In genomic region chr9:33468797-33469621, GRCh38 we compare ENCODE assay signal across 31 cellular contexts. TPM values are rescaled to one million over a fixed set of nuclear protein-coding genes. Genes with fewer than 3 reads are reported as not detected.
DNase-seq lines count a peak whose midpoint lies in the region; ATAC-seq and TF ChIP-seq lines count a peak whose summit lies in the region.
"Had no signal": no experiment of that assay in that cellular context is flagged by ENCODE, and none has a peak within 500 bp of the region (broad histone marks: within the 10 kb centered on the region; RNA-seq: fewer than 3 reads in every experiment).

No MANE protein-coding gene starts in this region.

- in situ Hi-C loops in mammary epithelial cell (cut with MboI; ENCODE audit: low sequenced_read_pairs in 2 of 2) = loop anchor here (25.0 kb wide), 2 partner anchors 182 to 232 kb away; partner anchors contain the start of genes NFX1 (in 1 of the 2) and SPINK4 (in 1 of the 2)

- no peak overlapping the region for H3K9ac ChIP-seq in mammary epithelial cell (ENCODE audit: insufficient read depth, low read length)
- H3K9ac ChIP-seq: BLaER1 had no signal

- no peaks in the 10 kb centered on the region for H3K27me3 Mint-ChIP-seq in CD4-positive, alpha-beta T cell

- peaks cover 34% of the 10 kb centered on the region for H3K79me2 ChIP-seq in mammary epithelial cell (ENCODE audit: insufficient read depth, low read length)

- H3K9me3 ChIP-seq in CD4-positive, alpha-beta T cell (ENCODE audit: control insufficient read depth, low read length) = no peaks in the 10 kb centered on the region
- H3K9me3 ChIP-seq in mammary epithelial cell (replicated peaks; ENCODE audit: insufficient read depth, low read length) (no peaks in the 10 kb centered on the region), BE2C (no peaks in the 10 kb centered on the region)
- H3K9me3 ChIP-seq: BLaER1, breast epithelium, colonic mucosa, gastroesophageal sphincter, neutrophil, psoas muscle, transverse colon had no signal

- H3K9me3 Mint-ChIP-seq in CD4-positive, alpha-beta T cell = no peaks in the 10 kb centered on the region
- H3K9me3 Mint-ChIP-seq: activated naive CD4-positive, alpha-beta T cell treated with anti-CD3 and anti-CD28 coated beads, Interleukin-2, amount 50 U/mL, for 72 hours; immature natural killer cell had no signal

- no peak overlapping the region for H3K4me3 ChIP-seq in mammary epithelial cell (replicated peaks in 1 of 3; ENCODE audit: insufficient read depth in 1 of 3, low read depth in 2 of 3, low read length in 3 of 3)
- no peak overlapping the region for H3K4me3 ChIP-seq in BE2C (ENCODE audit: low read depth, low read length)
- H3K4me3 ChIP-seq: BLaER1, breast epithelium, colonic mucosa, gastroesophageal sphincter, psoas muscle, transverse colon had no signal

- WGBS in mammary epithelial cell (ENCODE audit: low coverage, missing lambda C conversion rate) = 97% methylated on average over 18 of the region's 21 CpGs

- H3K4me1 ChIP-seq in mammary epithelial cell (ENCODE audit: insufficient read depth, low read length) = peaks cover 29% of the 10 kb centered on the region
- no peaks in the 10 kb centered on the region; the same call in 1 of the 2 replicates for H3K4me1 ChIP-seq in BE2C
- H3K4me1 ChIP-seq: colonic mucosa had no signal

- dilution Hi-C loops in mammary epithelial cell (cut with HindIII; ENCODE audit: low sequenced_read_pairs) = no loop called here

- peak in 1 of 10 experiments; percentile 27 for DNase-seq in CD4-positive, alpha-beta T cell
- DNase-seq in GM10266 (ENCODE audit: extremely low spot score) (peak; percentile 2), mammary epithelial cell (no peak), posterior vena cava (ENCODE audit: low spot score) (peak; percentile 50), BE2C (no peak), H4 (ENCODE audit: low spot score) (no peak)
- DNase-seq: activated CD4-positive, alpha-beta T cell treated with anti-CD3 and anti-CD28 coated beads, Interleukin-2, amount 50 U/mL, for 4 hours; activated CD4-positive, CD25-positive, alpha-beta regulatory T cell; activated effector memory CD4-positive, alpha-beta T cell treated with Interleukin-2 at 50 U/mL for 16 hours; amygdala; colonic mucosa; DMS153; effector CD4-positive, alpha-beta T cell; immature natural killer cell; mesendoderm; NCI-H1092 treated with DMSO at 0.1 percent for 48 hours; NCI-H1930; NCI-H2171 treated with DMSO at 0.1 percent for 48 hours; NCI-H510A treated with DMSO at 0.1 percent for 48 hours; RPMI8226; stimulated activated CD4-positive, alpha-beta T cell treated with anti-CD3 and anti-CD28 coated beads, Interleukin-15, amount 100 ng/mL, for 24 hours; stimulated activated CD4-positive, alpha-beta T cell treated with anti-CD3 and anti-CD28 coated beads, Interleukin-4, amount 100 ng/mL, for 4 hours had no signal

- ATAC-seq in CD4-positive, alpha-beta T cell (ENCODE audit: poor library complexity) = no peak
- ATAC-seq in activated CD4-positive, CD25-positive, alpha-beta regulatory T cell treated with anti-CD3 and anti-CD28 coated beads, Interleukin-2, amount 50 U/mL, for 24 hours = no peak
- ATAC-seq: activated naive CD4-positive, alpha-beta T cell treated with anti-CD3 and anti-CD28 coated beads, Interleukin-2, amount 50 U/mL, for 72 hours; gastroesophageal sphincter; left lobe of liver; psoas muscle had no signal

- H3K4me3 Mint-ChIP-seq in CD4-positive, alpha-beta T cell = peak overlapping the region; percentile 54
- H3K4me3 Mint-ChIP-seq: immature natural killer cell had no signal

- H4K20me1 ChIP-seq in mammary epithelial cell (ENCODE audit: insufficient read depth, low read length) = no peaks in the 10 kb centered on the region

- no peak overlapping the region for H2AFZ ChIP-seq in mammary epithelial cell (ENCODE audit: low read depth, low read length)

- BruUV-seq in mammary epithelial cell (replicated peaks; lab: Mats Ljungman, UMichigan) = TSS peak; percentile 1

- no peak overlapping the region for H3K27ac ChIP-seq in CD4-positive, alpha-beta T cell (ENCODE audit: low read depth, low read length)
- H3K27ac ChIP-seq in mammary epithelial cell (ENCODE audit: insufficient read depth, low read depth, low read length) = no peak overlapping the region
- H3K27ac ChIP-seq: BLaER1, breast epithelium, colonic mucosa, gastroesophageal sphincter, neutrophil, psoas muscle, transverse colon had no signal

- intact Hi-C loops in CD4-positive, alpha-beta T cell (cut with DNase I, micrococcal nuclease) = loop anchor here in 1 of 2 experiments (5.0 kb wide), 1 partner anchor 182 kb away; no protein-coding TSS in a partner anchor
- intact Hi-C loops in mammary epithelial cell (cut with micrococcal nuclease) = no loop called here
- intact Hi-C loops in posterior vena cava (cut with DNase I) = loop anchor here in 1 of 2 donors (10.0 kb wide), 1 partner anchor 94 kb away; no protein-coding TSS in a partner anchor

- H3K4me1 Mint-ChIP-seq in CD4-positive, alpha-beta T cell (ENCODE audit: low read depth) = peaks cover 27% of the 10 kb centered on the region

- no peak overlapping the region for H3K27ac Mint-ChIP-seq in CD4-positive, alpha-beta T cell
- H3K27ac Mint-ChIP-seq: immature natural killer cell had no signal

- H3K36me3 Mint-ChIP-seq in CD4-positive, alpha-beta T cell (ENCODE audit: low read depth) = peaks cover 92% of the 10 kb centered on the region

- H3K36me3 ChIP-seq in mammary epithelial cell (ENCODE audit: insufficient read depth, low read length) (peaks cover 48% of the 10 kb centered on the region), BE2C (peaks cover 79% of the 10 kb centered on the region)
- H3K36me3 ChIP-seq: breast epithelium had no signal

- no peak for TF ChIP-seq CTCF in CD4-positive, alpha-beta T cell (IDR thresholded peaks at IDR 0.05)
- no peak for TF ChIP-seq CTCF in GM10266 (IDR thresholded peaks at IDR 0.05; ENCODE audit: control insufficient read depth, insufficient read depth, low read depth, missing control alignments)
- TF ChIP-seq CTCF in mammary epithelial cell (conservative IDR thresholded peaks at IDR 0.05 in 1 of 2, IDR thresholded peaks at IDR 0.05 in 1 of 2; ENCODE audit: extremely low read depth in 1 of 2, insufficient read depth in 1 of 2, low read depth in 1 of 2, low read length in 2 of 2) = no peak
- no peak for TF ChIP-seq CTCF in BE2C (IDR thresholded peaks at IDR 0.05; ENCODE audit: low read depth, low read length)

- CTCF ChIA-PET in CD4-positive, alpha-beta T cell (lab: Charles Lee) = interaction anchor here (3.7 kb wide), 1 partner anchor 95 kb away, joined by 37 read pairs; no protein-coding TSS in a partner anchor
- CTCF ChIA-PET in mammary epithelial cell (lab: Charles Lee; ENCODE audit: low non-redundant PET) = no interaction called here

- H3K27me3 ChIP-seq in CD4-positive, alpha-beta T cell (ENCODE audit: control insufficient read depth, insufficient read depth, low read length) = no peaks in the 10 kb centered on the region
- no peaks in the 10 kb centered on the region for H3K27me3 ChIP-seq in mammary epithelial cell (ENCODE audit: insufficient read depth, low read length)
- H3K27me3 ChIP-seq in BE2C = no peaks in the 10 kb centered on the region
- H3K27me3 ChIP-seq: BLaER1, breast epithelium, colonic mucosa, gastroesophageal sphincter, neutrophil, transverse colon had no signal

- H3K4me2 ChIP-seq in mammary epithelial cell (ENCODE audit: insufficient read depth, low read depth, low read length) = no peak overlapping the region
- H3K4me2 ChIP-seq: BLaER1 had no signal

- POLR2A ChIA-PET in CD4-positive, alpha-beta T cell (lab: Charles Lee) = interaction anchor here (0.8 kb wide), 1 partner anchor 54 kb away, joined by 3 read pairs; no protein-coding TSS in a partner anchor

RNA-seq across cellular contexts. Expression of gene NOL6, which starts 4.7 kb away (rescaled TPM):
- 10 to 100 TPM; 30.5 to 30.6 TPM for total RNA-seq in CD4-positive, alpha-beta T cell
- total RNA-seq in mammary epithelial cell (10 to 100 TPM; 34.2 to 59.0 TPM), posterior vena cava (10 to 100 TPM; 20.9 to 24.8 TPM)
- polyA plus RNA-seq in mammary epithelial cell = 51.8 TPM
- polyA minus RNA-seq in mammary epithelial cell = 107 TPM
- 58.9 TPM for polyA plus RNA-seq in BE2C (2012; ENCODE audit: insufficient read depth, insufficient read length, low read depth)
- total RNA-seq in H4 (2014; rRNA removed; shearing (Covaris generic)) = 23.4 and 30.1 TPM in 2 replicates

RNA-seq across cellular contexts. Expression of gene AQP3, which starts 21.6 kb away (rescaled TPM):
- total RNA-seq in CD4-positive, alpha-beta T cell = 100 to 1,000 TPM in 1 of 2 experiments, 10 to 100 TPM in 1; 99.8 to 106 TPM
- total RNA-seq in mammary epithelial cell (10 to 100 TPM; 11.0 to 20.0 TPM), posterior vena cava (1 to 10 TPM; 5.5 to 8.4 TPM)
- 38.7 TPM for polyA plus RNA-seq in mammary epithelial cell
- 50.9 TPM for polyA minus RNA-seq in mammary epithelial cell
- polyA plus RNA-seq in BE2C (2012; ENCODE audit: insufficient read depth, insufficient read length, low read depth) = 3.3 TPM
- total RNA-seq in H4 (2014; rRNA removed; shearing (Covaris generic)) = 15.9 and 18.3 TPM in 2 replicates

RNA-seq across cellular contexts. Expression of gene ANKRD18B, which starts 55.0 kb away (rescaled TPM):
- under 1 TPM in 1 of 2 experiments, not detected in 1; 0.61 TPM for total RNA-seq in CD4-positive, alpha-beta T cell
- total RNA-seq in mammary epithelial cell (1 to 10 TPM; 3.0 to 7.2 TPM), posterior vena cava (not detected)
- polyA plus RNA-seq in mammary epithelial cell = 0.67 TPM
- not detected for polyA minus RNA-seq in mammary epithelial cell
- polyA plus RNA-seq in BE2C (2012; ENCODE audit: insufficient read depth, insufficient read length, low read depth) = 1.9 TPM
- 0.75 TPM in 1 of 2 replicates, not detected in the other for total RNA-seq in H4 (2014; rRNA removed; shearing (Covaris generic))
- total RNA-seq: breast epithelium, transverse colon had no signal
- polyA plus RNA-seq: immature natural killer cell had no signal

Comparison
In these comparisons a context has a peak if more than half of its experiments do, and no peak if none do; other contexts are left out.
1. DNase-seq: peak in GM10266 (single experiment) and posterior vena cava (single experiment); none in mammary epithelial cell (single experiment), BE2C (single experiment) and H4 (single experiment).